In genomic region chr17:19648475-19649406, GRCh38 we compare ENCODE assay signal across 8 cellular contexts. TPM values are rescaled to one million over a fixed set of nuclear protein-coding genes. Genes with fewer than 3 reads are reported as not detected.
DNase-seq lines count a peak whose midpoint lies in the region; ATAC-seq and TF ChIP-seq lines count a peak whose summit lies in the region.

Gene ALDH3A2, plus strand, starts transcription at chr17:19648751. Its CDS starts 221 bp downstream, at chr17:19648972.

- H3K4me3 ChIP-seq in KMS-11 (IDR thresholded peaks at IDR 0.05; ENCODE audit: insufficient read depth, low read depth, low read length) (no peak within 1 kb of the TSS), muscle layer of duodenum (ENCODE audit: low read depth in 1 of 2, low read length in 2 of 2) (peak within 1 kb of the TSS; percentile 82 to 96)

- no peaks in the 10 kb centered on the region for H3K27me3 Mint-ChIP-seq in activated T-cell treated with anti-CD3 and anti-CD28 coated beads, Interleukin-2, amount 50 U/mL, for 72 hours (ENCODE audit: low read depth)

- H3K27ac ChIP-seq in KMS-11 (peak within 1 kb of the TSS; percentile 89), muscle layer of duodenum (ENCODE audit: low read length) (peak within 1 kb of the TSS; percentile 97)

- H3K4me1 ChIP-seq in KMS-11 (ENCODE audit: low read depth, poor library complexity, severe bottlenecking) (peaks cover 32% of the 10 kb centered on the region), muscle layer of duodenum (ENCODE audit: control insufficient read depth in 1 of 2, insufficient read depth in 2 of 2, low read length in 2 of 2) (peaks cover 21 to 40% of the 10 kb centered on the region in 2 donors)

- H3K36me3 Mint-ChIP-seq in activated T-cell treated with anti-CD3 and anti-CD28 coated beads, Interleukin-2, amount 50 U/mL, for 72 hours (ENCODE audit: insufficient read depth in 2 of 2), result peaks cover 3 to 5% of the 10 kb centered on the region in 2 donors

- peak; percentile 89 for ATAC-seq in GM21786 (IDR thresholded peaks at IDR 0.05; ENCODE audit: unreplicated experiment)
- peak; percentile 96 to 98 for ATAC-seq in activated T-cell treated with anti-CD3 and anti-CD28 coated beads, Interleukin-2, amount 50 U/mL, for 72 hours (replicated peaks in 1 of 2)
- peak; percentile 97 for ATAC-seq in esophagus mucosa

- no peaks in the 10 kb centered on the region for H4K20me1 ChIP-seq in KMS-11 (ENCODE audit: insufficient read depth)

- H3K27me3 ChIP-seq in KMS-11 (ENCODE audit: insufficient read depth, low read depth) (no peaks in the 10 kb centered on the region), muscle layer of duodenum (ENCODE audit: low read depth, low read length) (no peaks in the 10 kb centered on the region)

- H2AFZ ChIP-seq in KMS-11 (ENCODE audit: low read depth), result peak within 1 kb of the TSS; percentile 91

- no peaks in the 10 kb centered on the region for H3K9me3 Mint-ChIP-seq in activated T-cell treated with anti-CD3 and anti-CD28 coated beads, Interleukin-2, amount 50 U/mL, for 72 hours

- H3K27ac Mint-ChIP-seq in activated T-cell treated with anti-CD3 and anti-CD28 coated beads, Interleukin-2, amount 50 U/mL, for 72 hours, result peak within 1 kb of the TSS; percentile 87

- H3K9me3 ChIP-seq in muscle layer of duodenum (ENCODE audit: control insufficient read depth in 1 of 2, low read length in 2 of 2), result no peaks in the 10 kb centered on the region

- H3K9ac ChIP-seq in KMS-11, result peak within 1 kb of the TSS; percentile 91

- H3K36me3 ChIP-seq in KMS-11 (ENCODE audit: insufficient read depth), result no peaks in the 10 kb centered on the region
- peaks cover 0 to 4% of the 10 kb centered on the region in 2 donors for H3K36me3 ChIP-seq in muscle layer of duodenum (ENCODE audit: control insufficient read depth in 1 of 2, insufficient read depth in 2 of 2, low read length in 2 of 2)

- TF ChIP-seq CTCF in KMS-11 (conservative IDR thresholded peaks at IDR 0.05; ENCODE audit: low read depth, low read length), result no peak

- peaks cover 42% of the 10 kb centered on the region for H3K4me1 Mint-ChIP-seq in activated T-cell treated with anti-CD3 and anti-CD28 coated beads, Interleukin-2, amount 50 U/mL, for 72 hours (ENCODE audit: low read depth)

- peaks cover 22% of the 10 kb centered on the region; the same call in 1 of the 2 replicates for H3K79me2 ChIP-seq in KMS-11 (ENCODE audit: insufficient read depth, low read depth)

- H3K4me3 Mint-ChIP-seq in activated T-cell treated with anti-CD3 and anti-CD28 coated beads, Interleukin-2, amount 50 U/mL, for 72 hours, result peak within 1 kb of the TSS; percentile 95 to 96

- DNase-seq in Daoy (ENCODE audit: low read depth) (peak; percentile 98), RKO (ENCODE audit: low spot score) (peak; percentile 95)
- peak; percentile 96 to 98 for DNase-seq in activated T-cell treated with anti-CD3 and anti-CD28 coated beads, Interleukin-2, amount 50 U/mL, for 72 hours
- peak; percentile 90 to 97 for DNase-seq in stimulated activated CD8-positive, alpha-beta memory T cell treated with anti-CD3 and anti-CD28 coated beads, Interleukin-7, amount 100 ng/mL, for 4 hours (ENCODE audit: low read depth in 2 of 2)

- peak within 1 kb of the TSS; percentile 92 for H3K4me2 ChIP-seq in KMS-11

RNA-seq across cellular contexts. Expression of gene ALDH3A2, which starts in this region (rescaled TPM):
- 45.5 and 53.9 TPM in 2 replicates for total RNA-seq in Daoy (2014; rRNA removed; shearing (Covaris generic))
- total RNA-seq in activated T-cell treated with anti-CD3 and anti-CD28 coated beads, Interleukin-2, amount 50 U/mL, for 72 hours, result 10 to 100 TPM; 19.7 to 25.1 TPM
- 98.6 TPM for total RNA-seq in esophagus mucosa
